Comparison of ENCODE assay signal across 12 cellular contexts in genomic region chr4:89222171-89222570, GRCh38.
A peak's percentile ranks its signal among the peaks of the same experiment; 100 is the strongest.
DNase-seq lines count a peak whose midpoint lies in the region; ATAC-seq and TF ChIP-seq lines count a peak whose summit lies in the region.
"Had no signal": no experiment of that assay in that cellular context is flagged by ENCODE, and none has a peak within 500 bp of the region (broad histone marks: within the 10 kb centered on the region; RNA-seq: fewer than 3 reads in every experiment).

No MANE protein-coding gene starts in this region.

- peak; percentile 46 for DNase-seq in activated CD8-positive, alpha-beta T cell treated with anti-CD3 and anti-CD28 coated beads for 36 hours
- no peak for DNase-seq in activated CD8-positive, alpha-beta T cell treated with anti-CD3 and anti-CD28 coated beads, Interleukin-2, amount 10 ng/mL, durations not matched to agents 7 days and 5 days
- no peak for DNase-seq in RWPE2 (ENCODE audit: low spot score)
- DNase-seq in progenitor cell of endocrine pancreas (ENCODE audit: low spot score, unreplicated experiment), result no peak
- DNase-seq in BE2C, result no peak
- no peak for DNase-seq in CD1c-positive myeloid dendritic cell (ENCODE audit: extremely low spot score)
- DNase-seq in epidermal melanocyte (ENCODE audit: insufficient read length, low spot score), result no peak
- DNase-seq: amygdala, H9, NCI-H1092 treated with DMSO at 0.1 percent for 48 hours had no signal

- TF ChIP-seq CTCF in activated CD8-positive, alpha-beta T cell treated with anti-CD3 and anti-CD28 coated beads for 36 hours (IDR thresholded peaks at IDR 0.05), result no peak
- no peak for TF ChIP-seq CTCF in RWPE2 (IDR thresholded peaks at IDR 0.05; ENCODE audit: poor library complexity, severe bottlenecking)
- no peak for TF ChIP-seq CTCF in progenitor cell of endocrine pancreas (IDR thresholded peaks at IDR 0.05; ENCODE audit: unreplicated experiment)
- no peak for TF ChIP-seq CTCF in BE2C (IDR thresholded peaks at IDR 0.05; ENCODE audit: low read depth, low read length)

- H3K4me3 Mint-ChIP-seq in activated CD8-positive, alpha-beta T cell treated with anti-CD3 and anti-CD28 coated beads for 36 hours, result no peak overlapping the region
- no peak overlapping the region for H3K4me3 Mint-ChIP-seq in activated CD8-positive, alpha-beta T cell treated with anti-CD3 and anti-CD28 coated beads, Interleukin-2, amount 10 ng/mL, durations not matched to agents 7 days and 5 days
- H3K4me3 Mint-ChIP-seq in progenitor cell of endocrine pancreas (ENCODE audit: low read depth), result no peak overlapping the region
- H3K4me3 Mint-ChIP-seq: H9 had no signal

- H3K36me3 ChIP-seq in RWPE2 (ENCODE audit: low read depth), result no peaks in the 10 kb centered on the region
- H3K36me3 ChIP-seq in BE2C, result no peaks in the 10 kb centered on the region
- H3K36me3 ChIP-seq: prostate gland had no signal

- H3K4me1 Mint-ChIP-seq in activated CD8-positive, alpha-beta T cell treated with anti-CD3 and anti-CD28 coated beads for 36 hours (ENCODE audit: low read depth), result peaks cover 19% of the 10 kb centered on the region
- peaks cover 15% of the 10 kb centered on the region for H3K4me1 Mint-ChIP-seq in activated CD8-positive, alpha-beta T cell treated with anti-CD3 and anti-CD28 coated beads, Interleukin-2, amount 10 ng/mL, durations not matched to agents 7 days and 5 days (ENCODE audit: low read depth)
- peaks cover 32% of the 10 kb centered on the region for H3K4me1 Mint-ChIP-seq in progenitor cell of endocrine pancreas (ENCODE audit: low read depth)

- POLR2A ChIA-PET in activated CD8-positive, alpha-beta T cell treated with anti-CD3 and anti-CD28 coated beads for 36 hours (lab: Charles Lee), result no interaction called here
- POLR2A ChIA-PET in activated CD8-positive, alpha-beta T cell treated with anti-CD3 and anti-CD28 coated beads, Interleukin-2, amount 10 ng/mL, durations not matched to agents 7 days and 5 days (lab: Charles Lee), result no interaction called here

- no peak overlapping the region for H3K27ac ChIP-seq in RWPE2 (ENCODE audit: poor library complexity, severe bottlenecking)
- H3K27ac ChIP-seq: prostate gland had no signal

- ATAC-seq in activated CD8-positive, alpha-beta T cell treated with anti-CD3 and anti-CD28 coated beads for 36 hours, result peak; percentile 91
- ATAC-seq in activated CD8-positive, alpha-beta T cell treated with anti-CD3 and anti-CD28 coated beads, Interleukin-2, amount 10 ng/mL, durations not matched to agents 7 days and 5 days, result no peak
- ATAC-seq in HG02852 (IDR thresholded peaks at IDR 0.05; ENCODE audit: unreplicated experiment), result peak; percentile 44
- 0 out of 3 replicates have a peak, but pooled peaks have one; percentile 21 for ATAC-seq in RWPE2 (ENCODE audit: low read depth)

- H3K36me3 Mint-ChIP-seq in activated CD8-positive, alpha-beta T cell treated with anti-CD3 and anti-CD28 coated beads for 36 hours (ENCODE audit: low read depth), result no peaks in the 10 kb centered on the region
- H3K36me3 Mint-ChIP-seq in activated CD8-positive, alpha-beta T cell treated with anti-CD3 and anti-CD28 coated beads, Interleukin-2, amount 10 ng/mL, durations not matched to agents 7 days and 5 days (ENCODE audit: low read depth), result no peaks in the 10 kb centered on the region
- H3K36me3 Mint-ChIP-seq in progenitor cell of endocrine pancreas (ENCODE audit: insufficient read depth), result no peaks in the 10 kb centered on the region

- no peaks in the 10 kb centered on the region for H3K9me3 Mint-ChIP-seq in activated CD8-positive, alpha-beta T cell treated with anti-CD3 and anti-CD28 coated beads for 36 hours
- H3K9me3 Mint-ChIP-seq in activated CD8-positive, alpha-beta T cell treated with anti-CD3 and anti-CD28 coated beads, Interleukin-2, amount 10 ng/mL, durations not matched to agents 7 days and 5 days (ENCODE audit: insufficient read depth), result no peaks in the 10 kb centered on the region
- peaks cover 3% of the 10 kb centered on the region for H3K9me3 Mint-ChIP-seq in progenitor cell of endocrine pancreas (ENCODE audit: low read depth)
- H3K9me3 Mint-ChIP-seq: H9 had no signal

- CTCF ChIA-PET in activated CD8-positive, alpha-beta T cell treated with anti-CD3 and anti-CD28 coated beads for 36 hours (lab: Charles Lee), result no interaction called here
- CTCF ChIA-PET in activated CD8-positive, alpha-beta T cell treated with anti-CD3 and anti-CD28 coated beads, Interleukin-2, amount 10 ng/mL, durations not matched to agents 7 days and 5 days (lab: Charles Lee), result interaction anchor here (1.1 kb wide), 1 partner anchor 213 kb away, joined by 3 read pairs; no protein-coding TSS in a partner anchor

- H3K27me3 ChIP-seq in RWPE2 (ENCODE audit: insufficient read depth, poor library complexity, severe bottlenecking) (no peaks in the 10 kb centered on the region), BE2C (peaks cover 4% of the 10 kb centered on the region)

- H3K27ac Mint-ChIP-seq in activated CD8-positive, alpha-beta T cell treated with anti-CD3 and anti-CD28 coated beads for 36 hours, result no peak overlapping the region
- no peak overlapping the region for H3K27ac Mint-ChIP-seq in activated CD8-positive, alpha-beta T cell treated with anti-CD3 and anti-CD28 coated beads, Interleukin-2, amount 10 ng/mL, durations not matched to agents 7 days and 5 days
- H3K27ac Mint-ChIP-seq in progenitor cell of endocrine pancreas, result peak overlapping the region; percentile 39
- H3K27ac Mint-ChIP-seq: H9 had no signal

- peaks cover 3% of the 10 kb centered on the region for H3K27me3 Mint-ChIP-seq in activated CD8-positive, alpha-beta T cell treated with anti-CD3 and anti-CD28 coated beads for 36 hours
- H3K27me3 Mint-ChIP-seq in activated CD8-positive, alpha-beta T cell treated with anti-CD3 and anti-CD28 coated beads, Interleukin-2, amount 10 ng/mL, durations not matched to agents 7 days and 5 days (ENCODE audit: low read depth), result no peaks in the 10 kb centered on the region
- H3K27me3 Mint-ChIP-seq in progenitor cell of endocrine pancreas, result no peaks in the 10 kb centered on the region

- H3K4me3 ChIP-seq in RWPE2 (ENCODE audit: severe bottlenecking) (no peak overlapping the region), BE2C (ENCODE audit: low read depth, low read length) (no peak overlapping the region)
- H3K4me3 ChIP-seq: prostate gland had no signal

- intact Hi-C loops in activated CD8-positive, alpha-beta T cell treated with anti-CD3 and anti-CD28 coated beads for 36 hours (cut with micrococcal nuclease), result no loop called here

- H3K4me1 ChIP-seq in RWPE2 (ENCODE audit: insufficient read depth, poor library complexity, severe bottlenecking) (peaks cover 6% of the 10 kb centered on the region), BE2C (no peaks in the 10 kb centered on the region)
- H3K4me1 ChIP-seq: prostate gland had no signal

- H3K9me3 ChIP-seq in RWPE2 (ENCODE audit: severe bottlenecking) (no peaks in the 10 kb centered on the region), BE2C (no peaks in the 10 kb centered on the region)
- H3K9me3 ChIP-seq: prostate gland had no signal
